ENCODE assay signal across 8 cellular contexts in the genomic region with DNA sequence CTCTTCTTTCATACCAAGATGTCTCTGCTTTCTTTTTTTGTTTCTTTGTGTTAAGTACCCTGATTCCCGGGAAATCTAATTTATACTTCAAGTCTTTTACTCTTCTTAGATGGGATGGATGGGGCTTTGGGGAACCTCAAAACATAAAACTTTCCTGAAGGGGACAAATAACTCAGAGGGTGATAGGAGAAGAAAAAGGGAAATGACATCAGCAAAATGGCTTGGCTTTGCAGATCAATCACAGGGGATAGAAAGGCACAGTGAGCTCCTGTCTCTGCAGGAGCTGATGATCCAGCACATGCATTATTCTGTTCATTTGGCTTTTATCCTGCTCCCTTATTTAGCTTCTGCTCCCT.
DNase-seq lines count a peak whose midpoint lies in the region; ATAC-seq, FAIRE-seq and TF ChIP-seq lines count a peak whose summit lies in the region.

No MANE protein-coding gene starts in this region.

- no peaks in the 10 kb centered on the region for H3K9me2 ChIP-seq in OCI-LY1 (ENCODE audit: low read depth, low read length)

- H3K9me3 ChIP-seq in OCI-LY1 (ENCODE audit: low read length) (no peaks in the 10 kb centered on the region), endocrine pancreas (ENCODE audit: control insufficient read depth, low read length) (no peaks in the 10 kb centered on the region)

- H3K27ac ChIP-seq in OCI-LY1 (ENCODE audit: low read depth, low read length, poor library complexity, severe bottlenecking) (no peak overlapping the region), rectal smooth muscle tissue (ENCODE audit: low read depth, low read length) (peak overlapping the region; percentile 76)

- no peak for ATAC-seq in GM21737 (IDR thresholded peaks at IDR 0.05; ENCODE audit: unreplicated experiment)
- no peak for ATAC-seq in HG03135 (IDR thresholded peaks at IDR 0.05; ENCODE audit: unreplicated experiment)

- H2AFZ ChIP-seq in OCI-LY1 (ENCODE audit: low read length), result no peak overlapping the region

- no peaks in the 10 kb centered on the region for H3F3A ChIP-seq in OCI-LY1 (ENCODE audit: insufficient read depth, low read length)

- H4K20me1 ChIP-seq in OCI-LY1 (ENCODE audit: insufficient read depth, low read length), result no peaks in the 10 kb centered on the region

- H3K4me1 ChIP-seq in OCI-LY1 (ENCODE audit: insufficient read depth, low read length, severe bottlenecking) (peaks cover 10% of the 10 kb centered on the region), endocrine pancreas (ENCODE audit: control insufficient read depth, insufficient read depth, low read length) (no peaks in the 10 kb centered on the region), rectal smooth muscle tissue (ENCODE audit: control insufficient read depth, insufficient read depth, low read length) (peaks cover 22% of the 10 kb centered on the region)

- no peak overlapping the region for H3K9ac ChIP-seq in OCI-LY1 (ENCODE audit: low read length)
- H3K9ac ChIP-seq in endocrine pancreas (ENCODE audit: control insufficient read depth, insufficient read depth, low read length), result no peak overlapping the region
- no peak overlapping the region for H3K9ac ChIP-seq in rectal smooth muscle tissue (ENCODE audit: low read length)

- H3K4me2 ChIP-seq in OCI-LY1 (ENCODE audit: low read length), result peak overlapping the region; percentile 65; the same call in 1 of the 2 replicates

- no peaks in the 10 kb centered on the region for H3K79me2 ChIP-seq in OCI-LY1 (ENCODE audit: insufficient read depth, low read length)

- DNase-seq in ELR (ENCODE audit: low read depth), result peak; percentile 14
- DNase-seq in AG20443 (ENCODE audit: low spot score), result no peak
- DNase-seq in D721Med (ENCODE audit: insufficient read length, low spot score), result no peak

- TF ChIP-seq CTCF in OCI-LY1 (IDR thresholded peaks at IDR 0.05; ENCODE audit: low read length) (no peak), D721Med (IDR thresholded peaks at IDR 0.05; ENCODE audit: insufficient read depth, missing control alignments) (no peak)

- H3K36me3 ChIP-seq in OCI-LY1 (ENCODE audit: insufficient read depth, low read length) (no peaks in the 10 kb centered on the region), endocrine pancreas (ENCODE audit: control insufficient read depth, insufficient read depth, low read length) (no peaks in the 10 kb centered on the region), rectal smooth muscle tissue (ENCODE audit: control insufficient read depth, insufficient read depth, low read length) (no peaks in the 10 kb centered on the region)

- no peak for FAIRE-seq in D721Med (lab: Jason Lieb, UNC)

- H3K27me3 ChIP-seq in OCI-LY1 (ENCODE audit: insufficient read depth, low read length), result peaks cover 3% of the 10 kb centered on the region; the same call in 1 of the 2 replicates
- H3K27me3 ChIP-seq in endocrine pancreas (ENCODE audit: control insufficient read depth, insufficient read depth, low read length), result no peaks in the 10 kb centered on the region
- no peaks in the 10 kb centered on the region for H3K27me3 ChIP-seq in rectal smooth muscle tissue (ENCODE audit: control insufficient read depth, insufficient read depth, low read length)

- no peak overlapping the region for H3K4me3 ChIP-seq in OCI-LY1 (ENCODE audit: low read depth, low read length, poor library complexity, severe bottlenecking)
- H3K4me3 ChIP-seq in endocrine pancreas (ENCODE audit: control insufficient read depth, insufficient read depth, low read length), result peak overlapping the region; percentile 40
- peak overlapping the region; percentile 29 for H3K4me3 ChIP-seq in rectal smooth muscle tissue (ENCODE audit: low read length)
